26 cellular contexts compared by ENCODE assay signal in genomic region chr3:77313843-77314242, GRCh38.
DNase-seq lines count a peak whose midpoint lies in the region; ATAC-seq and TF ChIP-seq lines count a peak whose summit lies in the region.
"Had no signal": no experiment of that assay in that cellular context is flagged by ENCODE, and none has a peak within 500 bp of the region (broad histone marks: within the 10 kb centered on the region; RNA-seq: fewer than 3 reads in every experiment).

No MANE protein-coding gene starts in this region.

- no peak overlapping the region for H2AFZ ChIP-seq in neuronal stem cell (ENCODE audit: low read length)

- TF ChIP-seq POLR2A in body of pancreas (IDR thresholded peaks at IDR 0.05), result no peak

- H3K14ac ChIP-seq in neuronal stem cell (ENCODE audit: low read length), result peak overlapping the region; percentile 21

- H3K4me1 Mint-ChIP-seq in progenitor cell of endocrine pancreas (ENCODE audit: low read depth) (no peaks in the 10 kb centered on the region), immature natural killer cell (no peaks in the 10 kb centered on the region)
- H3K4me1 Mint-ChIP-seq: B cell had no signal

- H3K27me3 Mint-ChIP-seq in progenitor cell of endocrine pancreas (no peaks in the 10 kb centered on the region), immature natural killer cell (ENCODE audit: low read depth in 3 of 3) (no peaks in the 10 kb centered on the region)
- H3K27me3 Mint-ChIP-seq: B cell; CD4-positive, alpha-beta T cell had no signal

- H3K27me3 ChIP-seq in right atrium auricular region (no peaks in the 10 kb centered on the region), body of pancreas (no peaks in the 10 kb centered on the region), neuronal stem cell (ENCODE audit: control insufficient read depth in 3 of 3, insufficient read depth in 3 of 3, low read depth in 1 of 3, low read length in 3 of 3) (no peaks in the 10 kb centered on the region)
- H3K27me3 ChIP-seq: BLaER1 treated with 17β-estradiol and CSF1 and Interleukin-3, amounts not matched to agents 10 nM and 100 nM had no signal

- intact Hi-C loops in cardiac septum (cut with DNase I) (no loop called here), body of pancreas (cut with DNase I) (no loop called here)

- no peak overlapping the region for H4K8ac ChIP-seq in neuronal stem cell (ENCODE audit: low read depth, low read length)

- H3K9me3 Mint-ChIP-seq in progenitor cell of endocrine pancreas (ENCODE audit: low read depth), result peaks cover 3% of the 10 kb centered on the region
- peaks cover 0 to 35% (median 7%) of the 10 kb centered on the region in 6 donors for H3K9me3 Mint-ChIP-seq in immature natural killer cell

- H3K4me3 Mint-ChIP-seq in progenitor cell of endocrine pancreas (ENCODE audit: low read depth), result no peak overlapping the region
- no peak overlapping the region for H3K4me3 Mint-ChIP-seq in immature natural killer cell
- H3K4me3 Mint-ChIP-seq: B cell; CD4-positive, alpha-beta T cell; CD8-positive, alpha-beta T cell had no signal

- no peak overlapping the region for H3K18ac ChIP-seq in neuronal stem cell (ENCODE audit: low read length)

- WGBS in body of pancreas, 2 donors, result 41 to 48% methylated on average over 3 of the region's 3 CpGs
- WGBS in neuronal stem cell (ENCODE audit: extremely low coverage in 2 of 2, insufficient read length in 2 of 2, insufficient replicate concordance in 1 of 2), 2 donors, result no CpG with 5 or more reads among the region's 3 CpGs

- H3K27ac Mint-ChIP-seq in progenitor cell of endocrine pancreas (peak overlapping the region; percentile 52), immature natural killer cell (no peak overlapping the region)
- H3K27ac Mint-ChIP-seq: B cell; CD4-positive, alpha-beta T cell; CD8-positive, alpha-beta T cell had no signal

- DNase-seq in cardiac septum (ENCODE audit: low spot score) (peak; percentile 65), right atrium auricular region (ENCODE audit: low spot score) (no peak), body of pancreas (peak; percentile 11 to 40 (median 22)), neuronal stem cell (ENCODE audit: low spot score) (no peak), progenitor cell of endocrine pancreas (ENCODE audit: low spot score, unreplicated experiment) (no peak), NCI-H524 treated with DMSO at 0.1 percent for 48 hours (lab: John Stamatoyannopoulos, UW) (no peak), immature natural killer cell (no peak), DMS 273 (lab: John Stamatoyannopoulos, UW; ENCODE audit: unreplicated experiment) (no peak)
- DNase-seq: ACHN; AML-193; Caco-2; Calu3; CD4-positive, alpha-beta T cell; CD8-positive, alpha-beta T cell; DMS 273 treated with DMSO at 0.1 percent for 48 hours; DMS153; DMS53; DMS79; DND-41; EL; GDM1 had no signal

- TF ChIP-seq CTCF in right atrium auricular region (IDR thresholded peaks at IDR 0.05), result no peak
- TF ChIP-seq CTCF in body of pancreas (IDR thresholded peaks at IDR 0.05), result no peak
- TF ChIP-seq CTCF in progenitor cell of endocrine pancreas (IDR thresholded peaks at IDR 0.05; ENCODE audit: unreplicated experiment), result no peak

- no peak overlapping the region for H2BK15ac ChIP-seq in neuronal stem cell (ENCODE audit: low read length)

- no peak overlapping the region for H2BK120ac ChIP-seq in neuronal stem cell (ENCODE audit: low read depth, low read length)

- H3K27ac ChIP-seq in right atrium auricular region (no peak overlapping the region), body of pancreas (no peak overlapping the region), neuronal stem cell (replicated peaks; ENCODE audit: low read length) (no peak overlapping the region)
- H3K27ac ChIP-seq: 22Rv1; BLaER1 treated with 17β-estradiol and CSF1 and Interleukin-3, amounts not matched to agents 10 nM and 100 nM; C4-2B had no signal

- H2AK5ac ChIP-seq in neuronal stem cell (ENCODE audit: low read depth, low read length), result no peak overlapping the region

- H3K4me1 ChIP-seq in right atrium auricular region (no peaks in the 10 kb centered on the region), body of pancreas (peaks cover 6% of the 10 kb centered on the region), neuronal stem cell (ENCODE audit: control insufficient read depth in 2 of 2, insufficient read depth in 1 of 2, low read depth in 1 of 2, low read length in 2 of 2) (no peaks in the 10 kb centered on the region)
- H3K4me1 ChIP-seq: BLaER1 treated with 17β-estradiol and CSF1 and Interleukin-3, amounts not matched to agents 10 nM and 100 nM; Caco-2 had no signal

- H3K4me2 ChIP-seq in neuronal stem cell (ENCODE audit: insufficient read depth, low read length, poor library complexity, severe bottlenecking), result no peak overlapping the region
- H3K4me2 ChIP-seq: BLaER1 treated with 17β-estradiol and CSF1 and Interleukin-3, amounts not matched to agents 10 nM and 100 nM had no signal

- no peaks in the 10 kb centered on the region for H3K9me3 ChIP-seq in right atrium auricular region
- H3K9me3 ChIP-seq in body of pancreas, result no peaks in the 10 kb centered on the region
- peaks cover 0 to 1% of the 10 kb centered on the region in 2 donors for H3K9me3 ChIP-seq in neuronal stem cell (replicated peaks in 1 of 2; ENCODE audit: control insufficient read depth in 2 of 2, insufficient read depth in 1 of 2, low read depth in 1 of 2, low read length in 2 of 2)
- H3K9me3 ChIP-seq: BLaER1 treated with 17β-estradiol and CSF1 and Interleukin-3, amounts not matched to agents 10 nM and 100 nM; Caco-2 had no signal

- H2BK12ac ChIP-seq in neuronal stem cell (ENCODE audit: low read length), result no peak overlapping the region

- H3K36me3 ChIP-seq in right atrium auricular region (no peaks in the 10 kb centered on the region), body of pancreas (replicated peaks in 1 of 2; ENCODE audit: insufficient read depth in 1 of 2, low read depth in 2 of 2) (no peaks in the 10 kb centered on the region), neuronal stem cell (replicated peaks in 1 of 2; ENCODE audit: control insufficient read depth in 2 of 2, insufficient read depth in 2 of 2, low read length in 2 of 2) (no peaks in the 10 kb centered on the region)
- H3K36me3 ChIP-seq: BLaER1 treated with 17β-estradiol and CSF1 and Interleukin-3, amounts not matched to agents 10 nM and 100 nM had no signal

- no peak overlapping the region for H3K9ac ChIP-seq in neuronal stem cell (ENCODE audit: low read depth, low read length, poor library complexity)
- H3K9ac ChIP-seq: BLaER1 treated with 17β-estradiol and CSF1 and Interleukin-3, amounts not matched to agents 10 nM and 100 nM had no signal

- H3K4me3 ChIP-seq in right atrium auricular region (no peak overlapping the region), body of pancreas (no peak overlapping the region), neuronal stem cell (ENCODE audit: low read length in 2 of 2) (no peak overlapping the region)
- H3K4me3 ChIP-seq: BLaER1 treated with 17β-estradiol and CSF1 and Interleukin-3, amounts not matched to agents 10 nM and 100 nM; GM12878 had no signal

- no peaks in the 10 kb centered on the region for H3K79me1 ChIP-seq in neuronal stem cell (ENCODE audit: low read depth, low read length)

- no peak overlapping the region for H3K23ac ChIP-seq in neuronal stem cell (ENCODE audit: low read depth, low read length, poor library complexity)

- H4K91ac ChIP-seq in neuronal stem cell (ENCODE audit: low read depth, low read length, poor library complexity), result no peak overlapping the region

- H3K4ac ChIP-seq in neuronal stem cell (ENCODE audit: low read length), result no peak overlapping the region

- no peak overlapping the region for H2BK5ac ChIP-seq in neuronal stem cell (ENCODE audit: low read length)

- H3K36me3 Mint-ChIP-seq in progenitor cell of endocrine pancreas (ENCODE audit: insufficient read depth) (peaks cover 3% of the 10 kb centered on the region), immature natural killer cell (no peaks in the 10 kb centered on the region)
- H3K36me3 Mint-ChIP-seq: CD8-positive, alpha-beta T cell had no signal

- peak; percentile 83 for ATAC-seq in body of pancreas
- ATAC-seq: CD8-positive, alpha-beta T cell; GM12878 had no signal

Comparison
In these comparisons a context has a peak if more than half of its experiments do, and no peak if none do; other contexts are left out.
1. DNase-seq: peak in cardiac septum (single experiment) and body of pancreas (4 of 4); none in right atrium auricular region (single experiment), neuronal stem cell (single experiment), progenitor cell of endocrine pancreas (single experiment), NCI-H524 treated with DMSO at 0.1 percent for 48 hours (single experiment), immature natural killer cell (0 of 3) and DMS 273 (single experiment).